ENCODE assay signal across 12 cellular contexts in genomic region chr11:44016129-44016528, GRCh38. TPM values are rescaled to one million over a fixed set of nuclear protein-coding genes. Genes with fewer than 3 reads are reported as not detected.
A peak's percentile ranks its signal among the peaks of the same experiment; 100 is the strongest.
DNase-seq lines count a peak whose midpoint lies in the region; ATAC-seq, FAIRE-seq and TF ChIP-seq lines count a peak whose summit lies in the region.
"Had no signal": no experiment of that assay in that cellular context is flagged by ENCODE, and none has a peak within 500 bp of the region (broad histone marks: within the 10 kb centered on the region; RNA-seq: fewer than 3 reads in every experiment).

No MANE protein-coding gene starts in this region.

- no peaks in the 10 kb centered on the region for H3K79me2 ChIP-seq in fibroblast of lung (ENCODE audit: control insufficient read depth, insufficient read depth, low read length)

- TF ChIP-seq CTCF in fibroblast of lung (conservative IDR thresholded peaks at IDR 0.05 in 1 of 2, IDR thresholded peaks at IDR 0.05 in 1 of 2; ENCODE audit: low read depth in 1 of 2, low read length in 2 of 2), result no peak
- TF ChIP-seq CTCF in osteocyte (IDR thresholded peaks at IDR 0.05), result no peak

- H3K36me3 Mint-ChIP-seq in osteocyte (ENCODE audit: unreplicated experiment), result no peaks in the 10 kb centered on the region
- no peaks in the 10 kb centered on the region for H3K36me3 Mint-ChIP-seq in activated CD4-positive, alpha-beta memory T cell treated with anti-CD3 and anti-CD28 coated beads, Interleukin-2, amount 10 ng/mL, durations not matched to agents 7 days and 5 days (ENCODE audit: low read depth)
- H3K36me3 Mint-ChIP-seq in activated CD8-positive, alpha-beta T cell treated with anti-CD3 and anti-CD28 coated beads, Interleukin-2, amount 10 ng/mL, durations not matched to agents 7 days and 5 days (ENCODE audit: low read depth), result no peaks in the 10 kb centered on the region

- POLR2A ChIA-PET in activated CD4-positive, alpha-beta memory T cell treated with anti-CD3 and anti-CD28 coated beads, Interleukin-2, amount 10 ng/mL, durations not matched to agents 7 days and 5 days (lab: Charles Lee), result no interaction called here
- POLR2A ChIA-PET in activated CD8-positive, alpha-beta T cell treated with anti-CD3 and anti-CD28 coated beads, Interleukin-2, amount 10 ng/mL, durations not matched to agents 7 days and 5 days (lab: Charles Lee), result no interaction called here

- H3K9me3 Mint-ChIP-seq in osteocyte (ENCODE audit: unreplicated experiment), result no peaks in the 10 kb centered on the region
- H3K9me3 Mint-ChIP-seq in activated CD4-positive, alpha-beta memory T cell treated with anti-CD3 and anti-CD28 coated beads, Interleukin-2, amount 10 ng/mL, durations not matched to agents 7 days and 5 days, result no peaks in the 10 kb centered on the region
- no peaks in the 10 kb centered on the region for H3K9me3 Mint-ChIP-seq in activated CD8-positive, alpha-beta T cell treated with anti-CD3 and anti-CD28 coated beads, Interleukin-2, amount 10 ng/mL, durations not matched to agents 7 days and 5 days (ENCODE audit: insufficient read depth)

- DNase-seq in NCI-H69 (lab: John Stamatoyannopoulos, UW) (peak; percentile 45), fibroblast of lung (ENCODE audit: low read depth in 2 of 2) (peak; percentile 33 to 72), osteocyte (ENCODE audit: extremely low spot score, unreplicated experiment) (peak; percentile 85), NCI-H2029 treated with DMSO at 0.1 percent for 48 hours (lab: John Stamatoyannopoulos, UW) (no peak), HTR-8/SVneo (ENCODE audit: insufficient read length, low spot score) (no peak)
- no peak for DNase-seq in activated CD4-positive, alpha-beta memory T cell treated with anti-CD3 and anti-CD28 coated beads, Interleukin-2, amount 10 ng/mL, durations not matched to agents 7 days and 5 days
- no peak for DNase-seq in activated CD8-positive, alpha-beta T cell treated with anti-CD3 and anti-CD28 coated beads, Interleukin-2, amount 10 ng/mL, durations not matched to agents 7 days and 5 days
- DNase-seq: activated gamma-delta T cell treated with Interleukin-2 at 50 U/mL for 16 hours, COR-L47, mesendoderm had no signal

- H3K27ac ChIP-seq in BLaER1 (no peak overlapping the region), fibroblast of lung (ENCODE audit: insufficient read depth, low read length) (no peak overlapping the region)

- peak overlapping the region; percentile 52 for H3K27ac Mint-ChIP-seq in osteocyte (ENCODE audit: unreplicated experiment)
- H3K27ac Mint-ChIP-seq in activated CD4-positive, alpha-beta memory T cell treated with anti-CD3 and anti-CD28 coated beads, Interleukin-2, amount 10 ng/mL, durations not matched to agents 7 days and 5 days, result no peak overlapping the region
- no peak overlapping the region for H3K27ac Mint-ChIP-seq in activated CD8-positive, alpha-beta T cell treated with anti-CD3 and anti-CD28 coated beads, Interleukin-2, amount 10 ng/mL, durations not matched to agents 7 days and 5 days

- H3K27me3 Mint-ChIP-seq in osteocyte (ENCODE audit: unreplicated experiment), result peaks cover 29% of the 10 kb centered on the region
- H3K27me3 Mint-ChIP-seq in activated CD4-positive, alpha-beta memory T cell treated with anti-CD3 and anti-CD28 coated beads, Interleukin-2, amount 10 ng/mL, durations not matched to agents 7 days and 5 days, result peaks cover 25% of the 10 kb centered on the region
- peaks cover 16% of the 10 kb centered on the region for H3K27me3 Mint-ChIP-seq in activated CD8-positive, alpha-beta T cell treated with anti-CD3 and anti-CD28 coated beads, Interleukin-2, amount 10 ng/mL, durations not matched to agents 7 days and 5 days (ENCODE audit: low read depth)

- CTCF ChIA-PET in activated CD4-positive, alpha-beta memory T cell treated with anti-CD3 and anti-CD28 coated beads, Interleukin-2, amount 10 ng/mL, durations not matched to agents 7 days and 5 days (lab: Charles Lee), result interaction anchor here (0.8 kb wide), 1 partner anchor 27 kb away, joined by 3 read pairs; no protein-coding TSS in a partner anchor
- CTCF ChIA-PET in activated CD8-positive, alpha-beta T cell treated with anti-CD3 and anti-CD28 coated beads, Interleukin-2, amount 10 ng/mL, durations not matched to agents 7 days and 5 days (lab: Charles Lee), result no interaction called here

- no peak for FAIRE-seq in HTR-8/SVneo (lab: Jason Lieb, UNC)
- FAIRE-seq: endothelial cell of umbilical vein had no signal

- no peaks in the 10 kb centered on the region for H4K20me1 ChIP-seq in BLaER1
- no peaks in the 10 kb centered on the region for H4K20me1 ChIP-seq in fibroblast of lung (ENCODE audit: control insufficient read depth, extremely low read depth, insufficient read depth, low read length)

- no peak for ATAC-seq in activated CD8-positive, alpha-beta T cell treated with anti-CD3 and anti-CD28 coated beads, Interleukin-2, amount 10 ng/mL, durations not matched to agents 7 days and 5 days

- H3K27me3 ChIP-seq in BLaER1 (no peaks in the 10 kb centered on the region), fibroblast of lung (ENCODE audit: control insufficient read depth, insufficient read depth, low read length) (no peaks in the 10 kb centered on the region)

- H2AFZ ChIP-seq in fibroblast of lung (ENCODE audit: low read length), result no peak overlapping the region

- H3K4me2 ChIP-seq in BLaER1 (peak overlapping the region; percentile 14; the same call in 1 of the 2 replicates), fibroblast of lung (ENCODE audit: extremely low read depth, insufficient read depth, low read length) (peak overlapping the region; percentile 51)

- H3K4me1 Mint-ChIP-seq in osteocyte (ENCODE audit: unreplicated experiment), result peaks cover 20% of the 10 kb centered on the region
- peaks cover 2% of the 10 kb centered on the region for H3K4me1 Mint-ChIP-seq in activated CD4-positive, alpha-beta memory T cell treated with anti-CD3 and anti-CD28 coated beads, Interleukin-2, amount 10 ng/mL, durations not matched to agents 7 days and 5 days
- no peaks in the 10 kb centered on the region for H3K4me1 Mint-ChIP-seq in activated CD8-positive, alpha-beta T cell treated with anti-CD3 and anti-CD28 coated beads, Interleukin-2, amount 10 ng/mL, durations not matched to agents 7 days and 5 days (ENCODE audit: low read depth)

- H3K4me3 Mint-ChIP-seq in osteocyte (ENCODE audit: unreplicated experiment), result no peak overlapping the region
- no peak overlapping the region for H3K4me3 Mint-ChIP-seq in activated CD4-positive, alpha-beta memory T cell treated with anti-CD3 and anti-CD28 coated beads, Interleukin-2, amount 10 ng/mL, durations not matched to agents 7 days and 5 days
- no peak overlapping the region for H3K4me3 Mint-ChIP-seq in activated CD8-positive, alpha-beta T cell treated with anti-CD3 and anti-CD28 coated beads, Interleukin-2, amount 10 ng/mL, durations not matched to agents 7 days and 5 days

- no peaks in the 10 kb centered on the region for H3K36me3 ChIP-seq in BLaER1
- no peaks in the 10 kb centered on the region for H3K36me3 ChIP-seq in fibroblast of lung (ENCODE audit: control insufficient read depth, insufficient read depth, low read length)

- H3K9me3 ChIP-seq in BLaER1 (no peaks in the 10 kb centered on the region), fibroblast of lung (ENCODE audit: control insufficient read depth, insufficient read depth, low read depth, low read length) (no peaks in the 10 kb centered on the region)

- H3K4me1 ChIP-seq in BLaER1 (peaks cover 7% of the 10 kb centered on the region), fibroblast of lung (ENCODE audit: control insufficient read depth, extremely low read depth, insufficient read depth, low read length) (peaks cover 32% of the 10 kb centered on the region)

- no peak overlapping the region for H3K4me3 ChIP-seq in BLaER1
- no peak overlapping the region for H3K4me3 ChIP-seq in fibroblast of lung (replicated peaks in 1 of 4; ENCODE audit: control extremely low read depth in 1 of 4, insufficient read depth in 1 of 4, low read depth in 3 of 4, low read length in 4 of 4)

- H3K9ac ChIP-seq in BLaER1 (no peak overlapping the region), fibroblast of lung (ENCODE audit: insufficient read depth, low read length) (no peak overlapping the region)

RNA-seq across cellular contexts. Expression of gene ACCSL, which starts 31.7 kb away (rescaled TPM):
- total RNA-seq in fibroblast of lung (not detected in 2 replicates), osteocyte (not detected in 2 replicates)
- polyA plus RNA-seq in fibroblast of lung, result not detected in 2 replicates
- polyA plus RNA-seq in fibroblast of lung (2012), result not detected in 2 replicates
- polyA minus RNA-seq in fibroblast of lung (ENCODE audit: low replicate concordance), result not detected in 2 replicates
- not detected for total RNA-seq in activated CD4-positive, alpha-beta memory T cell treated with anti-CD3 and anti-CD28 coated beads, Interleukin-2, amount 10 ng/mL, durations not matched to agents 7 days and 5 days
- not detected for total RNA-seq in activated CD8-positive, alpha-beta T cell treated with anti-CD3 and anti-CD28 coated beads, Interleukin-2, amount 10 ng/mL, durations not matched to agents 7 days and 5 days
- total RNA-seq: endothelial cell of umbilical vein had no signal
- polyA plus RNA-seq: endothelial cell of umbilical vein had no signal

RNA-seq across cellular contexts. Expression of gene ACCS, which starts 49.9 kb away (rescaled TPM):
- 8.2 and 14.2 TPM in 2 replicates for total RNA-seq in fibroblast of lung
- 3.6 and 13.7 TPM in 2 replicates for polyA plus RNA-seq in fibroblast of lung
- 3.6 and 9.2 TPM in 2 replicates for polyA plus RNA-seq in fibroblast of lung (2012)
- 3.3 and 27.0 TPM in 2 replicates for polyA minus RNA-seq in fibroblast of lung (ENCODE audit: low replicate concordance)
- total RNA-seq in osteocyte, result 4.3 and 4.5 TPM in 2 replicates
- total RNA-seq in activated CD4-positive, alpha-beta memory T cell treated with anti-CD3 and anti-CD28 coated beads, Interleukin-2, amount 10 ng/mL, durations not matched to agents 7 days and 5 days, result 10 to 100 TPM; 38.8 to 41.1 TPM
- total RNA-seq in activated CD8-positive, alpha-beta T cell treated with anti-CD3 and anti-CD28 coated beads, Interleukin-2, amount 10 ng/mL, durations not matched to agents 7 days and 5 days, result 1 to 10 TPM; 8.7 to 9.0 TPM

Comparison
In these comparisons a context has a peak if more than half of its experiments do, and no peak if none do; other contexts are left out.
1. DNase-seq: peak in NCI-H69 (single experiment), fibroblast of lung (2 of 2) and osteocyte (single experiment); none in NCI-H2029 treated with DMSO at 0.1 percent for 48 hours (single experiment), activated CD4-positive, alpha-beta memory T cell treated with anti-CD3 and anti-CD28 coated beads, Interleukin-2, amount 10 ng/mL, durations not matched to agents 7 days and 5 days (single experiment), HTR-8/SVneo (single experiment) and activated CD8-positive, alpha-beta T cell treated with anti-CD3 and anti-CD28 coated beads, Interleukin-2, amount 10 ng/mL, durations not matched to agents 7 days and 5 days (single experiment).